Comparison of ENCODE assay signal across 8 cellular contexts in the genomic region with DNA sequence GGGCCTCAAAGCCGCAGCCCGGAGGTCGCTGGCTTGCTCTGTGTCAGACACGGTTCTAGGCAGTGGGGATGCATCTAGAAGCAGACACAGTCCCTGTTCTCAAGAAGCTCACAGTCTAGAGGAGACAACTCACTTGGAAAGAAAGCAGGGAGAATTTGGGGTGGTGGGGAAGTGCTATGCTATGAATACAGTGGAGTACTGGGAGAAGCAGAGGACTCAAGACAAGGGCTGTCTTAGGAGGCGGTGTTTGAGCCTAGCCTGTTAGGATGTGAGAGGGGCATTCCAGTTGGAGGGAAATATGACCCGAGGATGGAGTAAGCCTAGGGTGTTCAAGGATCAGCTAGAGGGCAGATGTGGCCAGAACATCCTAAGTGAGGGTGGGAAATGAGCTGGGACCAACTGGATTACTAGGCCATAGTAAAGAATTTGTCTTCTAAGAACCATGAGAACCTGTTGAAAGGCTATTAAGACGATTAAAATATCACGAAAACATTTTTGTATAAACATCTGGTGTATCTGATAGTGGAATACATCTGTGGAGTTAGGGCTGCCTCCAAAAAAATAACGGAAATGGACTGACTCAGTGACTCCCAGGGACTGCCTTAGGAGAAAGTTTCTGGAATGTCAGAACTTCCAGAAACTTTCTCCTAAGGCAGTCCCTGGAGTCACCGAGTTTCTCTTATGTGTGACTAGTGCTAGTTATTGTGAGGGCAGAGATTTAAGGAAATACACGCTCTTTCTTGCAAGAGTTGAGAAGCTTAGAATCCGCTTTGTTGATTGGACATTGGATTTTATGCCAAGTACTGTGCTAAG. TPM values are rescaled to one million over a fixed set of nuclear protein-coding genes. Genes with fewer than 3 reads are reported as not detected.
A peak's percentile ranks its signal among the peaks of the same experiment; 100 is the strongest.
DNase-seq lines count a peak whose midpoint lies in the region; ATAC-seq and TF ChIP-seq lines count a peak whose summit lies in the region.

No MANE protein-coding gene starts in this region.

- peaks cover 43% of the 10 kb centered on the region for H3K36me3 Mint-ChIP-seq in Caco-2 (ENCODE audit: insufficient read depth, unreplicated experiment)

- H3K27ac ChIP-seq in esophagus (ENCODE audit: low read depth in 2 of 2, low read length in 1 of 2) (peak overlapping the region; percentile 98 to 99), muscle layer of colon (ENCODE audit: low read depth, low read length) (peak overlapping the region; percentile 97)

- H3K4me3 ChIP-seq in Caco-2 (ENCODE audit: low read depth, low read length) (peak overlapping the region; percentile 77), esophagus (ENCODE audit: low read depth in 1 of 2, low read length in 2 of 2) (peak overlapping the region; percentile 77 to 92), muscle layer of colon (ENCODE audit: low read depth in 1 of 2, low read length in 2 of 2) (peak overlapping the region; percentile 80 to 99)

- H3K27me3 Mint-ChIP-seq in Caco-2 (ENCODE audit: insufficient read depth, unreplicated experiment): no peaks in the 10 kb centered on the region

- BruUV-seq in Caco-2 (replicated peaks; lab: Mats Ljungman, UMichigan): no TSS peak

- intact Hi-C loops in Caco-2 (cut with micrococcal nuclease; ENCODE audit: unreplicated experiment): loop anchor here (5.0 kb wide), 1 partner anchor 38 kb away; no protein-coding TSS in a partner anchor

- DNase-seq in Caco-2: peak; percentile 49 to 50
- DNase-seq in SKM-1 (lab: John Stamatoyannopoulos, UW; ENCODE audit: unreplicated experiment): no peak

- peaks cover 26% of the 10 kb centered on the region for H3K4me1 Mint-ChIP-seq in Caco-2 (ENCODE audit: low read depth, unreplicated experiment)

- H3K4me3 Mint-ChIP-seq in Caco-2 (ENCODE audit: unreplicated experiment): peak overlapping the region; percentile 74

- H3K36me3 ChIP-seq in Caco-2 (ENCODE audit: control insufficient read depth, insufficient read depth, low read length) (no peaks in the 10 kb centered on the region), esophagus (ENCODE audit: control insufficient read depth in 2 of 2, insufficient read depth in 2 of 2, low read length in 1 of 2) (no peaks in the 10 kb centered on the region), muscle layer of colon (ENCODE audit: insufficient read depth, low read length) (no peaks in the 10 kb centered on the region)

- no peaks in the 10 kb centered on the region for H3K9me3 Mint-ChIP-seq in Caco-2 (ENCODE audit: unreplicated experiment)

- H3K4me1 ChIP-seq in Caco-2 (peaks cover 14% of the 10 kb centered on the region; the same call in 1 of the 2 replicates), esophagus (ENCODE audit: control insufficient read depth in 2 of 2, insufficient read depth in 2 of 2, low read length in 1 of 2) (peaks cover 0 to 3% of the 10 kb centered on the region in 2 donors), muscle layer of colon (ENCODE audit: insufficient read depth, low read length) (peaks cover 37% of the 10 kb centered on the region)

- POLR2A ChIA-PET in Caco-2 (lab: Charles Lee): interaction anchor here (0.6 to 0.9 kb wide), 2 partner anchors 21 to 79 kb away, joined by 3 read pairs; no protein-coding TSS in a partner anchor

- 21 to 27% methylated on average over 12 of the region's 12 CpGs for WGBS in esophagus, 2 donors

- H3K27ac Mint-ChIP-seq in Caco-2 (ENCODE audit: unreplicated experiment): peak overlapping the region; percentile 100

- ATAC-seq in GM19372 (IDR thresholded peaks at IDR 0.05; ENCODE audit: low read depth, unreplicated experiment) (peak; percentile 31), HG03521 (IDR thresholded peaks at IDR 0.05; ENCODE audit: unreplicated experiment) (peak; percentile 19), SK-N-SH treated with all-trans-retinoic acid at 6 μM for 48 hours (peak; percentile 84), HG03025 (IDR thresholded peaks at IDR 0.05; ENCODE audit: low FRiP score, unreplicated experiment) (no peak)

- H3K27me3 ChIP-seq in Caco-2 (replicated peaks; ENCODE audit: control insufficient read depth, insufficient read depth, low read length) (no peaks in the 10 kb centered on the region), esophagus (ENCODE audit: control insufficient read depth in 1 of 2, insufficient read depth in 2 of 2, low read length in 2 of 2) (no peaks in the 10 kb centered on the region), muscle layer of colon (ENCODE audit: control insufficient read depth in 1 of 2, insufficient read depth in 2 of 2, low read length in 2 of 2) (no peaks in the 10 kb centered on the region)

- CTCF ChIA-PET in Caco-2 (lab: Charles Lee): interaction anchor here (1.3 kb wide), 1 partner anchor 17 kb away, joined by 5 read pairs; no protein-coding TSS in a partner anchor

- no peaks in the 10 kb centered on the region for H3K9me3 ChIP-seq in Caco-2
- no peaks in the 10 kb centered on the region for H3K9me3 ChIP-seq in esophagus (ENCODE audit: control insufficient read depth in 2 of 2, insufficient read depth in 1 of 2, low read depth in 1 of 2, low read length in 1 of 2)
- no peaks in the 10 kb centered on the region for H3K9me3 ChIP-seq in muscle layer of colon (ENCODE audit: low read length)

- no peak for TF ChIP-seq CTCF in Caco-2 (IDR thresholded peaks at IDR 0.05; ENCODE audit: insufficient read depth in 1 of 2, low read depth in 1 of 2, low read length in 1 of 2, severe bottlenecking in 1 of 2, unreplicated experiment in 1 of 2)

- H3K9ac ChIP-seq in muscle layer of colon (ENCODE audit: low read length): peak overlapping the region; percentile 97

TF ChIP-seq in SK-N-SH treated with all-trans-retinoic acid at 6 μM for 48 hours, 23 proteins besides CTCF, POLR2A, EP300 and RAD21:
- TF ChIP-seq, protein P1, sequence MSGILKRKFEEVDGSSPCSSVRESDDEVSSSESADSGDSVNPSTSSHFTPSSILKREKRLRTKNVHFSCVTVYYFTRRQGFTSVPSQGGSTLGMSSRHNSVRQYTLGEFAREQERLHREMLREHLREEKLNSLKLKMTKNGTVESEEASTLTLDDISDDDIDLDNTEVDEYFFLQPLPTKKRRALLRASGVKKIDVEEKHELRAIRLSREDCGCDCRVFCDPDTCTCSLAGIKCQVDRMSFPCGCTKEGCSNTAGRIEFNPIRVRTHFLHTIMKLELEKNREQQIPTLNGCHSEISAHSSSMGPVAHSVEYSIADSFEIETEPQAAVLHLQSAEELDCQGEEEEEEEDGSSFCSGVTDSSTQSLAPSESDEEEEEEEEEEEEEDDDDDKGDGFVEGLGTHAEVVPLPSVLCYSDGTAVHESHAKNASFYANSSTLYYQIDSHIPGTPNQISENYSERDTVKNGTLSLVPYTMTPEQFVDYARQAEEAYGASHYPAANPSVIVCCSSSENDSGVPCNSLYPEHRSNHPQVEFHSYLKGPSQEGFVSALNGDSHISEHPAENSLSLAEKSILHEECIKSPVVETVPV (CRISPR knock-in tag; IDR thresholded peaks at IDR 0.05): no peak
- TF ChIP-seq CSDC2 (CRISPR knock-in tag; IDR thresholded peaks at IDR 0.05) (no peak), ZC3H10 (CRISPR knock-in tag; IDR thresholded peaks at IDR 0.05) (no peak), ESRRG (CRISPR knock-in tag; IDR thresholded peaks at IDR 0.05) (no peak), PPARA (CRISPR knock-in tag; IDR thresholded peaks at IDR 0.05; ENCODE audit: borderline replicate concordance) (no peak), BACH2 (CRISPR knock-in tag; IDR thresholded peaks at IDR 0.05; ENCODE audit: borderline replicate concordance) (no peak), ARNTL (CRISPR knock-in tag; IDR thresholded peaks at IDR 0.05; ENCODE audit: borderline replicate concordance, low read depth) (no peak), ZNF565 (CRISPR knock-in tag; conservative IDR thresholded peaks at IDR 0.05; ENCODE audit: low read depth) (no peak), ZNF70 (CRISPR knock-in tag; IDR thresholded peaks at IDR 0.05) (no peak)
- TF ChIP-seq, protein P2, sequence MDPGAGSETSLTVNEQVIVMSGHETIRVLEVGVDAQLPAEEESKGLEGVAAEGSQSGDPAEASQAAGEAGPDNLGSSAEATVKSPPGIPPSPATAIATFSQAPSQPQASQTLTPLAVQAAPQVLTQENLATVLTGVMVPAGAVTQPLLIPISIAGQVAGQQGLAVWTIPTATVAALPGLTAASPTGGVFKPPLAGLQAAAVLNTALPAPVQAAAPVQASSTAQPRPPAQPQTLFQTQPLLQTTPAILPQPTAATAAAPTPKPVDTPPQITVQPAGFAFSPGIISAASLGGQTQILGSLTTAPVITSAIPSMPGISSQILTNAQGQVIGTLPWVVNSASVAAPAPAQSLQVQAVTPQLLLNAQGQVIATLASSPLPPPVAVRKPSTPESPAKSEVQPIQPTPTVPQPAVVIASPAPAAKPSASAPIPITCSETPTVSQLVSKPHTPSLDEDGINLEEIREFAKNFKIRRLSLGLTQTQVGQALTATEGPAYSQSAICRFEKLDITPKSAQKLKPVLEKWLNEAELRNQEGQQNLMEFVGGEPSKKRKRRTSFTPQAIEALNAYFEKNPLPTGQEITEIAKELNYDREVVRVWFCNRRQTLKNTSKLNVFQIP (CRISPR knock-in tag; IDR thresholded peaks at IDR 0.05; ENCODE audit: borderline replicate concordance, low read depth): no peak

RNA-seq across cellular contexts. Expression of gene PITPNB, which starts 1.1 kb away (rescaled TPM):
- 76.8 and 81.7 TPM in 2 replicates for total RNA-seq in Caco-2 (2022)
- 10 to 100 TPM; 22.1 to 39.8 TPM for polyA plus RNA-seq in esophagus
